ENCODE assay signal across 24 cellular contexts in genomic region chrX:103384672-103385071, GRCh38.
"Had no signal": no experiment of that assay in that cellular context is flagged by ENCODE, and none has a peak within 500 bp of the region (broad histone marks: within the 10 kb centered on the region; RNA-seq: fewer than 3 reads in every experiment).

No MANE protein-coding gene starts in this region.

- ATAC-seq: gastrocnemius medialis; left colon; pancreas; psoas muscle; stimulated activated effector memory CD8-positive, alpha-beta T cell treated with anti-CD3 and anti-CD28 coated beads, Interleukin-12 subunit alpha, Interleukin-12 subunit beta, amount 100 ng/mL, for 72 hours had no signal

- H3K4me1 Mint-ChIP-seq: stimulated activated effector memory CD8-positive, alpha-beta T cell treated with anti-CD3 and anti-CD28 coated beads, Interleukin-12 subunit alpha, Interleukin-12 subunit beta, amount 100 ng/mL, for 72 hours had no signal

- H3K36me3 Mint-ChIP-seq: activated naive CD8-positive, alpha-beta T cell; stimulated activated effector memory CD8-positive, alpha-beta T cell treated with anti-CD3 and anti-CD28 coated beads, Interleukin-12 subunit alpha, Interleukin-12 subunit beta, amount 100 ng/mL, for 72 hours had no signal

- H3K9me3 Mint-ChIP-seq: stimulated activated effector memory CD8-positive, alpha-beta T cell treated with anti-CD3 and anti-CD28 coated beads, Interleukin-12 subunit alpha, Interleukin-12 subunit beta, amount 100 ng/mL, for 72 hours; stimulated activated naive CD8-positive, alpha-beta T cell treated with anti-CD3 and anti-CD28 coated beads, Interleukin-15, Interleukin-2, amounts not matched to agents 100 ng/mL and 50 ng/mL, for 24 hours; T-helper 1 cell treated with Interleukin-12 subunit alpha and Interleukin-12 subunit beta and Interleukin-4 antibody, amounts not matched to agents 30 μg/mL and 1 μg/mL, for 36 hours had no signal

- H3K27ac Mint-ChIP-seq: activated naive CD8-positive, alpha-beta T cell; stimulated activated effector memory CD8-positive, alpha-beta T cell treated with anti-CD3 and anti-CD28 coated beads, Interleukin-12 subunit alpha, Interleukin-12 subunit beta, amount 100 ng/mL, for 72 hours; stimulated activated naive CD8-positive, alpha-beta T cell treated with anti-CD3 and anti-CD28 coated beads, Interleukin-15, Interleukin-2, amounts not matched to agents 100 ng/mL and 50 ng/mL, for 24 hours; T-helper 1 cell treated with Interleukin-12 subunit alpha and Interleukin-12 subunit beta and Interleukin-4 antibody, amounts not matched to agents 30 μg/mL and 1 μg/mL, for 36 hours had no signal

- H3K9me3 ChIP-seq: gastrocnemius medialis, pancreas, psoas muscle, sigmoid colon, tibial artery had no signal

- H3K4me1 ChIP-seq: gastrocnemius medialis, pancreas, psoas muscle, sigmoid colon, tibial artery had no signal

- DNase-seq: activated CD4-positive, alpha-beta T cell treated with anti-CD3 and anti-CD28 coated beads for 4 hours; activated CD4-positive, alpha-beta T cell treated with anti-CD3 and anti-CD28 coated beads, Interleukin-2, amount 50 U/mL, for 48 hours; activated CD8-positive, alpha-beta memory T cell treated with anti-CD3 and anti-CD28 coated beads for 24 hours; activated effector memory CD4-positive, alpha-beta T cell treated with Interleukin-2 at 50 U/mL for 16 hours; activated naive CD4-positive, alpha-beta T cell treated with Interleukin-2 at 50 U/mL for 16 hours; anterior cingulate cortex; dermis blood vessel endothelial cell; effector CD8-positive, alpha-beta T cell; gastrocnemius medialis; hippocampal formation; kidney; left colon; pancreas; psoas muscle; sigmoid colon; small intestine; stimulated activated CD4-positive, alpha-beta T cell treated with anti-CD3 and anti-CD28 coated beads, Interleukin-4, amount 100 ng/mL, for 24 hours; T-helper 9 cell; tibial artery had no signal

- H3K27ac ChIP-seq: gastrocnemius medialis, pancreas, psoas muscle, sigmoid colon, tibial artery, VCaP had no signal

- H3K27me3 Mint-ChIP-seq: activated naive CD8-positive, alpha-beta T cell had no signal

- H3K4me3 ChIP-seq: gastrocnemius medialis, pancreas, psoas muscle, sigmoid colon, tibial artery had no signal

- H3K27me3 ChIP-seq: sigmoid colon, tibial artery had no signal

- H3K36me3 ChIP-seq: gastrocnemius medialis, pancreas, sigmoid colon, tibial artery had no signal

- H3K4me3 Mint-ChIP-seq: activated naive CD8-positive, alpha-beta T cell; stimulated activated effector memory CD8-positive, alpha-beta T cell treated with anti-CD3 and anti-CD28 coated beads, Interleukin-12 subunit alpha, Interleukin-12 subunit beta, amount 100 ng/mL, for 72 hours; stimulated activated naive CD8-positive, alpha-beta T cell treated with anti-CD3 and anti-CD28 coated beads, Interleukin-15, Interleukin-2, amounts not matched to agents 100 ng/mL and 50 ng/mL, for 24 hours; T-helper 1 cell treated with Interleukin-12 subunit alpha and Interleukin-12 subunit beta and Interleukin-4 antibody, amounts not matched to agents 30 μg/mL and 1 μg/mL, for 36 hours had no signal
